Comparison of ENCODE assay signal across 8 cellular contexts in genomic region chr5:154445422-154446182, GRCh38. TPM values are rescaled to one million over a fixed set of nuclear protein-coding genes. Genes with fewer than 3 reads are reported as not detected.
A peak's percentile ranks its signal among the peaks of the same experiment; 100 is the strongest.
DNase-seq lines count a peak whose midpoint lies in the region; ATAC-seq lines count a peak whose summit lies in the region.

Gene SAP30L, plus strand, starts transcription at chr5:154445997. Its CDS starts 608 bp downstream, at chr5:154446605.

- peak; percentile 95 for ATAC-seq in GM19468 (IDR thresholded peaks at IDR 0.05; ENCODE audit: extremely low read depth, unreplicated experiment)

- DNase-seq in COLO668 (lab: John Stamatoyannopoulos, UW; ENCODE audit: unreplicated experiment) (peak; percentile 89), HS-27A (ENCODE audit: low read depth) (peak; percentile 55), lung microvascular endothelial cell (ENCODE audit: low read depth in 2 of 2) (peak; percentile 94)
- peak; percentile 85 for DNase-seq in NK-92 treated with Interleukin-12 subunit alpha and Interleukin-12 subunit beta, amount 100 ng/mL, for 24 hours (lab: John Stamatoyannopoulos, UW)
- peak; percentile 99 for DNase-seq in activated CD8-positive, alpha-beta memory T cell treated with anti-CD3 and anti-CD28 coated beads for 24 hours
- peak; percentile 92 for DNase-seq in effector CD4-positive, alpha-beta T cell
- DNase-seq in stimulated activated CD4-positive, alpha-beta T cell treated with anti-CD3 and anti-CD28 coated beads, TNF-alpha, amount 100 ng/mL, for 4 hours (ENCODE audit: low read depth in 3 of 3), result peak; percentile 88 to 93 (median 90)

RNA-seq across cellular contexts. Expression of gene SAP30L, which starts in this region (rescaled TPM):
- total RNA-seq in lung microvascular endothelial cell, result 17.0 and 22.2 TPM in 2 replicates

Comparison
In these comparisons a context has a peak if more than half of its experiments do, and no peak if none do; other contexts are left out.
1. Peak in every context shown above with its lines: DNase-seq and ATAC-seq.